ENCODE assay signal across 20 cellular contexts in the genomic region with DNA sequence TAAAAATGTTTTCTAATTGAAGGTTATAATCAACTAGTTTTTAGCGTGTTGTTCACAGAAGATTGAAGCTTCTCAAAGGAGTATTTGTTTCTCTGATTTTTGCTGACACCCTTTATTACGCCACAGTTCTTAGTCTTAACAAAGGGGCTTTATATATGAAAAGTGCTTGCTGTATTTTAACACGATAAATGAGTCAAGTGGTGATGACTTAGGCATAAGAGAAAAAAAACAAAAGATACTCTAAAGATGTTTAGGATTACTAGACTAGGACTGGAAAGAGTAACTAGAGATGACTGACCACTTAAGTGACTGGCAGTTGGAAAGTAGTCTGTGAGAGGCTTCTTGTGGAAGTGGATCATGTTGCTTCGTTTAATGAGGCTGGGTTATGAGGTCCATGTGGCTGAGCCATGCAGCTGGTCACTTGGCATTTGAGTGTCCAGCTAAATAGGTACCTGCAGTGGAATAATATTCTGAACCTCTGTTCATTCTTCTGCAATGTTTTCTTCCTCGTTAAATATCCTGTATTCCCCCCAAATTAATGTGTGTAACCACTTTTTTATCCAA.
DNase-seq lines count a peak whose midpoint lies in the region; ATAC-seq and TF ChIP-seq lines count a peak whose summit lies in the region.
"Had no signal": no experiment of that assay in that cellular context is flagged by ENCODE, and none has a peak within 500 bp of the region (broad histone marks: within the 10 kb centered on the region; RNA-seq: fewer than 3 reads in every experiment).

No MANE protein-coding gene starts in this region.

- DNase-seq in Right ventricle myocardium inferior (ENCODE audit: missing footprints) = no peak
- DNase-seq in left cardiac atrium = no peak
- peak; percentile 41 for DNase-seq in RPMI7951 (ENCODE audit: low read depth)
- peak; percentile 17 for DNase-seq in medulla oblongata (ENCODE audit: extremely low spot score)
- DNase-seq in tibial nerve (ENCODE audit: low spot score in 2 of 2) = no peak
- no peak for DNase-seq in activated CD4-positive, alpha-beta T cell treated with anti-CD3 and anti-CD28 coated beads for 1 hour
- no peak for DNase-seq in A673 (ENCODE audit: low spot score)
- no peak for DNase-seq in heart left ventricle
- DNase-seq: activated CD8-positive, alpha-beta memory T cell treated with anti-CD3 and anti-CD28 coated beads, Interleukin-2, amount 50 U/mL, for 4 hours; activated naive CD8-positive, alpha-beta T cell treated with anti-CD3 and anti-CD28 coated beads for 36 hours; effector CD4-positive, alpha-beta T cell; erythroblast; foreskin keratinocyte; GM23248; lower lobe of right lung; MG63; NCI-H146; right cardiac atrium had no signal

- peaks cover 0 to 23% (median 12%) of the 10 kb centered on the region in 4 donors for H3K4me1 ChIP-seq in tibial nerve
- H3K4me1 ChIP-seq in A673 (ENCODE audit: insufficient read depth, low read length, poor library complexity, severe bottlenecking) = no peaks in the 10 kb centered on the region
- no peaks in the 10 kb centered on the region for H3K4me1 ChIP-seq in heart left ventricle
- H3K4me1 ChIP-seq: foreskin keratinocyte, lower lobe of right lung had no signal

- intact Hi-C loops in Right ventricle myocardium inferior (cut with DNase I) = no loop called here
- intact Hi-C loops in left cardiac atrium (cut with DNase I) = no loop called here
- intact Hi-C loops in A673 (cut with micrococcal nuclease; ENCODE audit: unreplicated experiment) = no loop called here
- intact Hi-C loops in heart left ventricle (cut with DNase I) = no loop called here

- H3K27me3 ChIP-seq in tibial nerve (no peaks in the 10 kb centered on the region), A673 (replicated peaks; ENCODE audit: insufficient read depth, low read depth, low read length, poor library complexity) (no peaks in the 10 kb centered on the region), heart left ventricle (no peaks in the 10 kb centered on the region)
- H3K27me3 ChIP-seq: foreskin keratinocyte, MG63 had no signal

- H3K27ac ChIP-seq in tibial nerve = peak overlapping the region; percentile 32 to 86 (median 60)
- H3K27ac ChIP-seq in A673 (ENCODE audit: low read depth, low read length, poor library complexity, severe bottlenecking) = no peak overlapping the region
- H3K27ac ChIP-seq in heart left ventricle = no peak overlapping the region
- H3K27ac ChIP-seq: foreskin keratinocyte, GM23248, lower lobe of right lung, VCaP had no signal

- TF ChIP-seq CTCF in tibial nerve (IDR thresholded peaks at IDR 0.05) (no peak), A673 (conservative IDR thresholded peaks at IDR 0.05; ENCODE audit: low read depth, low read length) (no peak), heart left ventricle (IDR thresholded peaks at IDR 0.05) (no peak)

- H3K9me3 ChIP-seq in tibial nerve (peaks cover 0 to 5% (median 0%) of the 10 kb centered on the region in 4 donors), A673 (ENCODE audit: low read depth, low read length, poor library complexity, severe bottlenecking) (no peaks in the 10 kb centered on the region), heart left ventricle (peaks cover 0 to 5% (median 0%) of the 10 kb centered on the region in 12 donors)
- H3K9me3 ChIP-seq: lower lobe of right lung, MG63 had no signal

- 42 to 54% methylated on average over 5 of the region's 5 CpGs for WGBS in tibial nerve, 2 donors
- WGBS in heart left ventricle, 4 donors = 78 to 86% (median 81%) methylated on average over 5 of the region's 5 CpGs

- ATAC-seq in Right ventricle myocardium inferior = peak; percentile 46
- ATAC-seq in left cardiac atrium = no peak
- ATAC-seq in heart left ventricle = no peak
- ATAC-seq: foreskin keratinocyte, lower lobe of right lung, right cardiac atrium, SK-N-SH treated with all-trans-retinoic acid at 6 μM for 48 hours had no signal

- H3K36me3 ChIP-seq in tibial nerve (no peaks in the 10 kb centered on the region), A673 (ENCODE audit: insufficient read depth, low read length, poor library complexity, severe bottlenecking) (no peaks in the 10 kb centered on the region), heart left ventricle (no peaks in the 10 kb centered on the region)
- H3K36me3 ChIP-seq: lower lobe of right lung, MG63 had no signal

- peak in 1 of 2 donors; percentile 62 for TF ChIP-seq EP300 in tibial nerve (IDR thresholded peaks at IDR 0.05)

- TF ChIP-seq POLR2A in tibial nerve (IDR thresholded peaks at IDR 0.05) (no peak), heart left ventricle (IDR thresholded peaks at IDR 0.05) (no peak)

- POLR2A ChIA-PET in A673 (lab: Charles Lee; ENCODE audit: low non-redundant PET) = no interaction called here

- no peak overlapping the region for H3K4me3 ChIP-seq in tibial nerve
- no peak overlapping the region for H3K4me3 ChIP-seq in A673 (ENCODE audit: low read depth, low read length, poor library complexity, severe bottlenecking)
- no peak overlapping the region for H3K4me3 ChIP-seq in heart left ventricle
- H3K4me3 ChIP-seq: GM23248, lower lobe of right lung, MG63 had no signal

- no TSS peak for BruUV-seq in A673 (replicated peaks; lab: Mats Ljungman, UMichigan)

- CTCF ChIA-PET in A673 (lab: Charles Lee) = no interaction called here

Comparison
In these comparisons a context has a peak if more than half of its experiments do, and no peak if none do; other contexts are left out.
1. DNase-seq: peak in RPMI7951 (single experiment) and medulla oblongata (single experiment); none in Right ventricle myocardium inferior (single experiment), left cardiac atrium (single experiment), tibial nerve (0 of 2), activated CD4-positive, alpha-beta T cell treated with anti-CD3 and anti-CD28 coated beads for 1 hour (single experiment), A673 (single experiment) and heart left ventricle (0 of 5).
2. H3K27ac ChIP-seq: peak in tibial nerve (4 of 4); none in A673 (single experiment) and heart left ventricle (0 of 12).